11 cellular contexts compared by ENCODE assay signal in the genomic region with DNA sequence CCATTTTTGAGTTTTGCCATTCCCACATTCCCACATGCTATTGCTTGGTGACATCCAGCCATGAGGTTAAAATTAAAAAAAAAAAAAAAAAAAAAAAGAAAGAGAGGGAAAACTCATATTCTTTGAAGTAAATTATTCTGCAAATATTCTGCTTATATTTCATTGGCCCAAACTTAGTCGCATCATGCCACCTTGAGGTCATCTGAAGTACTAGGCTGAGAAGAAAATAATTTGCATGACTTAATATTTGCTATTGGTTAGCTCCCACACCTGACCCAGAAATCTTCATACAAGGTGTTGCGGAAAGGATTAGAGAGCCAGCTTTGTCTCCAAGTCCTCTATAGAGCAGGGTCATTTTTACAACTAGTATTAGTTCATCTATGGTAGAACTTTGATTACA.
DNase-seq lines count a peak whose midpoint lies in the region; ATAC-seq and TF ChIP-seq lines count a peak whose summit lies in the region.
"Had no signal": no experiment of that assay in that cellular context is flagged by ENCODE, and none has a peak within 500 bp of the region (broad histone marks: within the 10 kb centered on the region; RNA-seq: fewer than 3 reads in every experiment).

No MANE protein-coding gene starts in this region.

- H3K9me3 ChIP-seq in Panc1 (ENCODE audit: control insufficient read depth, insufficient read depth, low read depth, low read length) = no peaks in the 10 kb centered on the region
- H3K9me3 ChIP-seq in aorta (ENCODE audit: control insufficient read depth, low read length) = no peaks in the 10 kb centered on the region
- H3K9me3 ChIP-seq: A549 had no signal

- no TSS peak for BruUV-seq in Panc1 (replicated peaks; lab: Mats Ljungman, UMichigan)

- H3K36me3 ChIP-seq in Panc1 (ENCODE audit: control insufficient read depth, insufficient read depth, low read length) = no peaks in the 10 kb centered on the region
- H3K36me3 ChIP-seq in aorta (ENCODE audit: control insufficient read depth in 1 of 2, insufficient read depth in 2 of 2, low read length in 1 of 2) = no peaks in the 10 kb centered on the region

- H3K4me3 ChIP-seq in Panc1 (ENCODE audit: low read depth in 2 of 2, low read length in 2 of 2) (no peak overlapping the region), aorta (ENCODE audit: low read length in 2 of 2) (no peak overlapping the region)
- H3K4me3 ChIP-seq: A549 had no signal

- CTCF ChIA-PET in Panc1 (lab: Charles Lee) = no interaction called here

- H3K27me3 ChIP-seq in Panc1 (ENCODE audit: control insufficient read depth, insufficient read depth, low read length) = no peaks in the 10 kb centered on the region
- no peaks in the 10 kb centered on the region for H3K27me3 ChIP-seq in aorta (ENCODE audit: control insufficient read depth in 1 of 2, insufficient read depth in 2 of 2, low read length in 1 of 2)

- WGBS in aorta, 2 donors = 86 to 92% methylated on average over 2 of the region's 2 CpGs

- DNase-seq in DMS 273 (lab: John Stamatoyannopoulos, UW; ENCODE audit: unreplicated experiment) (peak; percentile 48), DMS 273 treated with DMSO at 0.1 percent for 48 hours (lab: John Stamatoyannopoulos, UW) (no peak), Panc1 (ENCODE audit: low read depth, low spot score) (peak; percentile 2), glomerular visceral epithelial cell (ENCODE audit: extremely low spot score) (peak; percentile 4), NOMO-1 treated with dmso at 0.1 percent for 144 hours (lab: John Stamatoyannopoulos, UW; ENCODE audit: unreplicated experiment) (no peak), aorta (no peak)
- DNase-seq: activated CD4-positive, alpha-beta T cell treated with anti-CD3 and anti-CD28 coated beads, Interleukin-2, amount 10 ng/mL, durations not matched to agents 24 days and 14 days; amygdala had no signal

- intact Hi-C loops in Panc1 (cut with micrococcal nuclease; ENCODE audit: unreplicated experiment) = no loop called here
- intact Hi-C loops in aorta (cut with DNase I) = no loop called here

- no peak overlapping the region for H3K27ac ChIP-seq in Panc1 (ENCODE audit: low read length)
- no peak overlapping the region for H3K27ac ChIP-seq in aorta (ENCODE audit: low read depth in 1 of 2, low read length in 2 of 2)
- H3K27ac ChIP-seq: A549 had no signal

- ATAC-seq in HG03175 (IDR thresholded peaks at IDR 0.05; ENCODE audit: unreplicated experiment) = peak; percentile 70
- no peak for ATAC-seq in Panc1
- ATAC-seq in GM21423 (IDR thresholded peaks at IDR 0.05; ENCODE audit: unreplicated experiment) = no peak
- ATAC-seq in aorta (ENCODE audit: low FRiP score) = no peak
- ATAC-seq: A549 had no signal

- POLR2A ChIA-PET in Panc1 (lab: Charles Lee) = no interaction called here

- TF ChIP-seq CTCF in Panc1 (IDR thresholded peaks at IDR 0.05) = peak; percentile 22; the same call in 1 of the 2 replicates

- H3K4me1 ChIP-seq in Panc1 (ENCODE audit: control insufficient read depth, insufficient read depth, low read length) (no peaks in the 10 kb centered on the region), aorta (ENCODE audit: control insufficient read depth in 1 of 2, insufficient read depth in 2 of 2, low read length in 2 of 2) (no peaks in the 10 kb centered on the region)
- H3K4me1 ChIP-seq: A549 had no signal

- in situ Hi-C loops in Panc1 (cut with HindIII; ENCODE audit: low pct_unique_long_range_greater_than_20kb, low sequenced_read_pairs) = no loop called here

Comparison
In these comparisons a context has a peak if more than half of its experiments do, and no peak if none do; other contexts are left out.
1. DNase-seq: peak in DMS 273 (single experiment), Panc1 (single experiment) and glomerular visceral epithelial cell (single experiment); none in DMS 273 treated with DMSO at 0.1 percent for 48 hours (single experiment), NOMO-1 treated with dmso at 0.1 percent for 144 hours (single experiment) and aorta (0 of 2).